ENCODE assay signal across 8 cellular contexts in genomic region chr6:44172759-44173500, GRCh38. TPM values are rescaled to one million over a fixed set of nuclear protein-coding genes. Genes with fewer than 3 reads are reported as not detected.
A peak's percentile ranks its signal among the peaks of the same experiment; 100 is the strongest.
DNase-seq lines count a peak whose midpoint lies in the region; ATAC-seq, FAIRE-seq and TF ChIP-seq lines count a peak whose summit lies in the region.

No MANE protein-coding gene starts in this region.

- CTCF ChIA-PET in WTC11 (lab: Charles Lee): interaction anchor here (0.6 to 3.3 kb wide), 40 partner anchors 8 to 204 kb away, joined by 3 to 64 read pairs (median 6); partner anchors contain the start of genes AARS2, CAPN11, HSP90AB1 and MYMX

- POLR2A ChIA-PET in WTC11 (lab: Charles Lee): interaction anchor here (0.5 to 1.3 kb wide), 3 partner anchors 17 to 84 kb away, joined by 3 to 5 read pairs (median 3); partner anchors contain the start of genes SLC29A1 and SLC35B2

- H3K9me3 Mint-ChIP-seq in WTC11: peaks cover 8% of the 10 kb centered on the region

- H3K36me3 Mint-ChIP-seq in WTC11: peaks cover 4% of the 10 kb centered on the region; the same call in 1 of the 2 replicates

- FAIRE-seq in bronchial epithelial cell (lab: Jason Lieb, UNC): no peak

- no peaks in the 10 kb centered on the region for H3K27me3 ChIP-seq in bronchial epithelial cell (ENCODE audit: control insufficient read depth, insufficient read depth, low read length)

- no peak overlapping the region for H3K27ac Mint-ChIP-seq in WTC11

- peak; percentile 47 to 81 (median 77) for DNase-seq in NCI-H1417 (lab: John Stamatoyannopoulos, UW)
- DNase-seq in NCI-H1417 treated with DMSO at 0.1 percent for 48 hours (lab: John Stamatoyannopoulos, UW): no peak
- DNase-seq in NCI-H2196 (lab: John Stamatoyannopoulos, UW; ENCODE audit: unreplicated experiment): peak; percentile 84
- peak; percentile 88 for DNase-seq in WTC11 (ENCODE audit: low spot score)
- DNase-seq in bronchial epithelial cell (ENCODE audit: low read depth): peak; percentile 60
- DNase-seq in kidney tubule cell (ENCODE audit: low spot score): peak; percentile 90
- DNase-seq in stimulated activated CD4-positive, alpha-beta T cell treated with anti-CD3 and anti-CD28 coated beads, Interleukin-2, amount 100 ng/mL, for 4 hours (ENCODE audit: low read depth): peak; percentile 68

- H3K4me1 Mint-ChIP-seq in WTC11: peaks cover 10% of the 10 kb centered on the region

- ATAC-seq in HG02884 (IDR thresholded peaks at IDR 0.05; ENCODE audit: unreplicated experiment): peak; percentile 49
- ATAC-seq in WTC11: peak; percentile 90

- TF ChIP-seq CTCF in WTC11 (IDR thresholded peaks at IDR 0.05) (peak; percentile 88), bronchial epithelial cell (IDR thresholded peaks at IDR 0.05; ENCODE audit: insufficient read depth, low read length, severe bottlenecking) (peak; percentile 95)

- no peaks in the 10 kb centered on the region for H3K36me3 ChIP-seq in bronchial epithelial cell (ENCODE audit: control insufficient read depth, insufficient read depth, low read length)

- H3K27me3 Mint-ChIP-seq in WTC11 (ENCODE audit: low read depth): peaks cover 5% of the 10 kb centered on the region; the same call in 1 of the 2 replicates

- H3K4me3 ChIP-seq in bronchial epithelial cell (ENCODE audit: low read depth, low read length): no peak overlapping the region

- no peak overlapping the region for H3K4me3 Mint-ChIP-seq in WTC11

TF ChIP-seq in WTC11, 78 proteins besides CTCF, POLR2A, EP300 and RAD21:
- TF ChIP-seq TEAD1 (CRISPR knock-in tag; IDR thresholded peaks at IDR 0.05): no peak
- TF ChIP-seq HMGXB4 (CRISPR knock-in tag; IDR thresholded peaks at IDR 0.05): 0 out of 2 replicates have a peak, but pooled peaks have one; percentile 38
- no peak for TF ChIP-seq SMAD3 (CRISPR knock-in tag; IDR thresholded peaks at IDR 0.05; ENCODE audit: borderline replicate concordance)
- 0 out of 2 replicates have a peak, but pooled peaks have one; percentile 38 for TF ChIP-seq ZNF232 (CRISPR knock-in tag; IDR thresholded peaks at IDR 0.05)
- no peak for TF ChIP-seq MLX (CRISPR knock-in tag; IDR thresholded peaks at IDR 0.05)
- TF ChIP-seq NFE2L1 (CRISPR knock-in tag; IDR thresholded peaks at IDR 0.05): no peak
- TF ChIP-seq GTF2I (CRISPR knock-in tag; conservative IDR thresholded peaks at IDR 0.05): 0 out of 2 replicates have a peak, but pooled peaks have one; percentile 54
- no peak for TF ChIP-seq ARID4B (CRISPR knock-in tag; IDR thresholded peaks at IDR 0.05; ENCODE audit: borderline replicate concordance)
- TF ChIP-seq ZSCAN18 (CRISPR knock-in tag; IDR thresholded peaks at IDR 0.05): no peak
- no peak for TF ChIP-seq E2F4 (CRISPR knock-in tag; IDR thresholded peaks at IDR 0.05; ENCODE audit: borderline replicate concordance, low read depth)
- TF ChIP-seq ATF6 (CRISPR knock-in tag; IDR thresholded peaks at IDR 0.05): no peak

RNA-seq across cellular contexts. Expression of gene CAPN11, which starts 14.3 kb away (rescaled TPM):
- total RNA-seq in WTC11 (2021) (2.3 to 3.3 TPM (median 3.2 TPM) in 3 replicates), bronchial epithelial cell (not detected in 2 replicates)

RNA-seq across cellular contexts. Expression of gene MYMX, which starts 43.8 kb away (rescaled TPM):
- total RNA-seq in WTC11 (2021) (3.9 to 7.5 TPM (median 6.4 TPM) in 3 replicates), bronchial epithelial cell (not detected in 2 replicates)

RNA-seq across cellular contexts. Expression of gene TMEM63B, which starts 45.6 kb away (rescaled TPM):
- total RNA-seq in WTC11 (2021): 72.8 to 75.2 TPM (median 74.0 TPM) in 3 replicates
- total RNA-seq in bronchial epithelial cell: 27.4 and 40.3 TPM in 2 replicates

RNA-seq across cellular contexts. Expression of gene MRPL14, which starts 45.7 kb away (rescaled TPM):
- 70.0 to 74.2 TPM (median 74.2 TPM) in 3 replicates for total RNA-seq in WTC11 (2021)
- 66.3 and 90.0 TPM in 2 replicates for total RNA-seq in bronchial epithelial cell

RNA-seq across cellular contexts. Expression of gene SLC29A1, which starts 50.5 kb away (rescaled TPM):
- total RNA-seq in WTC11 (2021): 131 to 139 TPM (median 132 TPM) in 3 replicates
- 1.2 and 1.8 TPM in 2 replicates for total RNA-seq in bronchial epithelial cell
